8 cellular contexts compared by ENCODE assay signal in genomic region chr15:38683382-38684242, GRCh38.
DNase-seq lines count a peak whose midpoint lies in the region; ATAC-seq and TF ChIP-seq lines count a peak whose summit lies in the region.

No MANE protein-coding gene starts in this region.

- peaks cover 3% of the 10 kb centered on the region; the same call in 1 of the 2 replicates for H3K27me3 ChIP-seq in SJCRH30
- H3K27me3 ChIP-seq in gastrocnemius medialis = no peaks in the 10 kb centered on the region

- DNase-seq in D341Med (ENCODE audit: low spot score) (peak; percentile 56), SJCRH30 (peak; percentile 38 to 74), left cardiac atrium (peak; percentile 46), gastrocnemius medialis (peak in 1 of 2 donors; percentile 19), T1000 (lab: John Stamatoyannopoulos, UW) (no peak)
- DNase-seq in activated naive CD4-positive, alpha-beta T cell treated with anti-CD3 and anti-CD28 coated beads, Interleukin-2, amount 50 U/mL, for 16 hours = peak; percentile 73

- H3K36me3 ChIP-seq in SJCRH30 (no peaks in the 10 kb centered on the region), gastrocnemius medialis (no peaks in the 10 kb centered on the region)

- TF ChIP-seq CTCF in gastrocnemius medialis (IDR thresholded peaks at IDR 0.05 in 4 of 5, conservative IDR thresholded peaks at IDR 0.05 in 1 of 5) = peak in 4 of 5 experiments; percentile 33 to 54 (median 46)

- H3K4me3 ChIP-seq in SJCRH30 (no peak overlapping the region), gastrocnemius medialis (no peak overlapping the region)

- TF ChIP-seq POLR2A in gastrocnemius medialis (IDR thresholded peaks at IDR 0.05) = no peak

- intact Hi-C loops in left cardiac atrium (cut with DNase I) = loop anchor here in 1 of 2 donors (2.0 kb wide), 1 partner anchor 207 kb away; no protein-coding TSS in a partner anchor
- intact Hi-C loops in gastrocnemius medialis (cut with DNase I; ENCODE audit: low total_unique reads) = loop anchor here (10.0 kb wide), 1 partner anchor 119 kb away; the partner anchor contains the start of gene RASGRP1

- in situ Hi-C loops in gastrocnemius medialis (cut with MboI; ENCODE audit: low sequenced_read_pairs in 4 of 4) = loop anchor here in 3 of 4 donors (10.0 to 25.0 kb wide), 3 partner anchors 119 to 696 kb away; partner anchors contain the start of gene RASGRP1 (in 1 of the 3)

- H3K4me1 ChIP-seq in SJCRH30 = no peaks in the 10 kb centered on the region
- H3K4me1 ChIP-seq in gastrocnemius medialis = no peaks in the 10 kb centered on the region

- H3K9me3 ChIP-seq in SJCRH30 (replicated peaks) (no peaks in the 10 kb centered on the region), gastrocnemius medialis (no peaks in the 10 kb centered on the region)

- H3K27ac ChIP-seq in SJCRH30 = no peak overlapping the region
- no peak overlapping the region for H3K27ac ChIP-seq in gastrocnemius medialis

- ATAC-seq in GM19438 (IDR thresholded peaks at IDR 0.05; ENCODE audit: low read depth, unreplicated experiment) = peak; percentile 81
- ATAC-seq in HG03565 (IDR thresholded peaks at IDR 0.05; ENCODE audit: unreplicated experiment) = peak; percentile 78
- ATAC-seq in left cardiac atrium = peak; percentile 80 to 86
- no peak for ATAC-seq in gastrocnemius medialis

Comparison
In these comparisons a context has a peak if more than half of its experiments do, and no peak if none do; other contexts are left out.
1. ATAC-seq: peak in GM19438 (single experiment), HG03565 (single experiment) and left cardiac atrium (2 of 2); none in gastrocnemius medialis (0 of 2).